19 cellular contexts compared by ENCODE assay signal in the genomic region with DNA sequence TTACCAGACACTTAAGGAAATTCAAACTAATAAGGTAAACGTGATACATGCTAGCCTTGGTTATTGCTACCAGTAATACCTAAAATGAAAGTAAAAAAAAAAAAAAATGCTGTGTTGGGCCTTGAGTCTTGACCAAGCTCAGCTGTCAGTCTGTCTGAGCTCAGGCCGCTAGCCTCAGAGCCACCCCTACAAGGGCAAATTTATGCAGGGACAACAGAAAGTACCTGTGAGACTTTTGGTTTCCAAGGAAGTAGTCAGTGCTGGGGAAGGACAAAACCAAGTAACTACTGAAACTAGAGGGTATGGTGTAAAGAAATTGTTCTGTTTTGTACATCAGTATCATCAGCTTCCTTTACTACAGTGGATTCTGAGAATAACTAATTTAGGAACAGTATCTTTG.
A peak's percentile ranks its signal among the peaks of the same experiment; 100 is the strongest.
DNase-seq lines count a peak whose midpoint lies in the region; ATAC-seq, FAIRE-seq and TF ChIP-seq lines count a peak whose summit lies in the region.
"Had no signal": no experiment of that assay in that cellular context is flagged by ENCODE, and none has a peak within 500 bp of the region (broad histone marks: within the 10 kb centered on the region; RNA-seq: fewer than 3 reads in every experiment).

No MANE protein-coding gene starts in this region.

- ATAC-seq in GM19395 (IDR thresholded peaks at IDR 0.05; ENCODE audit: unreplicated experiment) (peak; percentile 69), HG02763 (IDR thresholded peaks at IDR 0.05; ENCODE audit: unreplicated experiment) (peak; percentile 70), HG03432 (IDR thresholded peaks at IDR 0.05; ENCODE audit: unreplicated experiment) (peak; percentile 94)
- peak; percentile 34 for ATAC-seq in stimulated activated effector memory CD8-positive, alpha-beta T cell treated with anti-CD3 and anti-CD28 coated beads, Interleukin-12 subunit alpha, Interleukin-12 subunit beta, amount 100 ng/mL, for 72 hours
- no peak for ATAC-seq in effector memory CD8-positive, alpha-beta T cell (replicated peaks)
- ATAC-seq: gastroesophageal sphincter; stimulated activated naive CD8-positive, alpha-beta T cell treated with anti-CD3 and anti-CD28 coated beads, Interleukin-15, Interleukin-2, amounts not matched to agents 100 U/mL and 50 U/mL, for 24 hours; WTC11 had no signal

- 89 to 90% methylated on average over 2 of the region's 2 CpGs for WGBS in tibial nerve, 2 donors

- no peak overlapping the region for H3K27ac ChIP-seq in tibial nerve
- H3K27ac ChIP-seq: C4-2B, gastroesophageal sphincter had no signal

- H3K27me3 ChIP-seq in tibial nerve, result no peaks in the 10 kb centered on the region
- H3K27me3 ChIP-seq: gastroesophageal sphincter had no signal

- no peak overlapping the region for H3K4me3 ChIP-seq in tibial nerve
- H3K4me3 ChIP-seq: gastroesophageal sphincter had no signal

- H3K4me3 Mint-ChIP-seq in stimulated activated effector memory CD8-positive, alpha-beta T cell treated with anti-CD3 and anti-CD28 coated beads, Interleukin-12 subunit alpha, Interleukin-12 subunit beta, amount 100 ng/mL, for 72 hours, result no peak overlapping the region
- H3K4me3 Mint-ChIP-seq in effector memory CD8-positive, alpha-beta T cell, result no peak overlapping the region
- H3K4me3 Mint-ChIP-seq: activated naive CD8-positive, alpha-beta T cell treated with anti-CD3 and anti-CD28 coated beads for 36 hours; mesothelial cell of epicardium; WTC11 had no signal

- no peaks in the 10 kb centered on the region for H3K36me3 ChIP-seq in tibial nerve
- H3K36me3 ChIP-seq: gastroesophageal sphincter had no signal

- H3K4me1 ChIP-seq in tibial nerve, result no peaks in the 10 kb centered on the region
- H3K4me1 ChIP-seq: gastroesophageal sphincter had no signal

- no peak for TF ChIP-seq CTCF in tibial nerve (IDR thresholded peaks at IDR 0.05)

- no peaks in the 10 kb centered on the region for H3K27me3 Mint-ChIP-seq in effector memory CD8-positive, alpha-beta T cell
- H3K27me3 Mint-ChIP-seq: activated naive CD8-positive, alpha-beta T cell treated with anti-CD3 and anti-CD28 coated beads for 36 hours had no signal

- H3K36me3 Mint-ChIP-seq in stimulated activated effector memory CD8-positive, alpha-beta T cell treated with anti-CD3 and anti-CD28 coated beads, Interleukin-12 subunit alpha, Interleukin-12 subunit beta, amount 100 ng/mL, for 72 hours, result no peaks in the 10 kb centered on the region
- H3K36me3 Mint-ChIP-seq in effector memory CD8-positive, alpha-beta T cell (ENCODE audit: insufficient read depth), result no peaks in the 10 kb centered on the region
- H3K36me3 Mint-ChIP-seq: activated naive CD8-positive, alpha-beta T cell treated with anti-CD3 and anti-CD28 coated beads for 36 hours; mesothelial cell of epicardium; WTC11 had no signal

- TF ChIP-seq POLR2A in tibial nerve (IDR thresholded peaks at IDR 0.05), result no peak

- TF ChIP-seq EP300 in tibial nerve (IDR thresholded peaks at IDR 0.05), result no peak

- no peaks in the 10 kb centered on the region for H3K9me3 ChIP-seq in tibial nerve
- H3K9me3 ChIP-seq: gastroesophageal sphincter, SK-N-SH had no signal

- H3K9me3 Mint-ChIP-seq in stimulated activated effector memory CD8-positive, alpha-beta T cell treated with anti-CD3 and anti-CD28 coated beads, Interleukin-12 subunit alpha, Interleukin-12 subunit beta, amount 100 ng/mL, for 72 hours, result peaks cover 4% of the 10 kb centered on the region
- peaks cover 0 to 11% of the 10 kb centered on the region in 2 donors for H3K9me3 Mint-ChIP-seq in effector memory CD8-positive, alpha-beta T cell
- H3K9me3 Mint-ChIP-seq: mesothelial cell of epicardium, WTC11 had no signal

- no peak overlapping the region for H3K27ac Mint-ChIP-seq in stimulated activated effector memory CD8-positive, alpha-beta T cell treated with anti-CD3 and anti-CD28 coated beads, Interleukin-12 subunit alpha, Interleukin-12 subunit beta, amount 100 ng/mL, for 72 hours
- no peak overlapping the region for H3K27ac Mint-ChIP-seq in effector memory CD8-positive, alpha-beta T cell
- H3K27ac Mint-ChIP-seq: activated naive CD8-positive, alpha-beta T cell treated with anti-CD3 and anti-CD28 coated beads for 36 hours; mesothelial cell of epicardium; WTC11 had no signal

- FAIRE-seq in frontal cortex (lab: Jason Lieb, UNC), result no peak
- FAIRE-seq: endometrium had no signal

- no peak for DNase-seq in stimulated activated effector memory CD8-positive, alpha-beta T cell treated with anti-CD3 and anti-CD28 coated beads, Interleukin-12 subunit alpha, Interleukin-12 subunit beta, amount 100 ng/mL, for 72 hours (ENCODE audit: low spot score in 2 of 2)
- DNase-seq in tibial nerve (ENCODE audit: low spot score in 2 of 2) (no peak), frontal cortex (ENCODE audit: low spot score in 2 of 2) (no peak)
- DNase-seq in effector memory CD8-positive, alpha-beta T cell, result no peak
- DNase-seq: activated naive CD8-positive, alpha-beta T cell treated with anti-CD3 and anti-CD28 coated beads for 36 hours; caudate nucleus; DMS79 treated with DMSO at 0.1 percent for 48 hours; NCI-H345; occipital lobe; SK-N-SH; stimulated activated naive CD8-positive, alpha-beta T cell treated with anti-CD3 and anti-CD28 coated beads, Interleukin-15, Interleukin-2, amounts not matched to agents 100 U/mL and 50 U/mL, for 24 hours had no signal

- no peaks in the 10 kb centered on the region for H3K4me1 Mint-ChIP-seq in stimulated activated effector memory CD8-positive, alpha-beta T cell treated with anti-CD3 and anti-CD28 coated beads, Interleukin-12 subunit alpha, Interleukin-12 subunit beta, amount 100 ng/mL, for 72 hours
- H3K4me1 Mint-ChIP-seq in effector memory CD8-positive, alpha-beta T cell (ENCODE audit: low read depth in 2 of 2), result no peaks in the 10 kb centered on the region
- H3K4me1 Mint-ChIP-seq: activated naive CD8-positive, alpha-beta T cell treated with anti-CD3 and anti-CD28 coated beads for 36 hours; mesothelial cell of epicardium; WTC11 had no signal
